12 cellular contexts compared by ENCODE assay signal in genomic region chr1:56821462-56821797, GRCh38. TPM values are rescaled to one million over a fixed set of nuclear protein-coding genes. Genes with fewer than 3 reads are reported as not detected.
DNase-seq lines count a peak whose midpoint lies in the region; ATAC-seq, FAIRE-seq and TF ChIP-seq lines count a peak whose summit lies in the region.
"Had no signal": no experiment of that assay in that cellular context is flagged by ENCODE, and none has a peak within 500 bp of the region (broad histone marks: within the 10 kb centered on the region; RNA-seq: fewer than 3 reads in every experiment).

No MANE protein-coding gene starts in this region.

- TF ChIP-seq CTCF in Peyer's patch (IDR thresholded peaks at IDR 0.05), result no peak
- TF ChIP-seq CTCF in esophagus squamous epithelium (IDR thresholded peaks at IDR 0.05), result no peak

- peak; percentile 3 for ATAC-seq in GM18867 (IDR thresholded peaks at IDR 0.05; ENCODE audit: unreplicated experiment)

- H3K4me3 ChIP-seq in Peyer's patch (no peak overlapping the region), esophagus squamous epithelium (no peak overlapping the region)
- H3K4me3 ChIP-seq: testis had no signal

- H3K4me1 ChIP-seq in Peyer's patch (peaks cover 0 to 18% (median 3%) of the 10 kb centered on the region in 4 donors), esophagus squamous epithelium (peaks cover 16 to 48% (median 18%) of the 10 kb centered on the region in 3 donors)

- FAIRE-seq in GM19239 (lab: Jason Lieb, UNC), result no peak
- FAIRE-seq: endometrium had no signal

- H3K27me3 ChIP-seq in Peyer's patch, result no peaks in the 10 kb centered on the region
- no peaks in the 10 kb centered on the region for H3K27me3 ChIP-seq in esophagus squamous epithelium
- H3K27me3 ChIP-seq: neutrophil, testis had no signal

- intact Hi-C loops in esophagus squamous epithelium (cut with DNase I), result no loop called here

- H3K36me3 ChIP-seq in Peyer's patch (no peaks in the 10 kb centered on the region), esophagus squamous epithelium (no peaks in the 10 kb centered on the region)
- H3K36me3 ChIP-seq: neutrophil had no signal

- TF ChIP-seq POLR2A in Peyer's patch (IDR thresholded peaks at IDR 0.05) (no peak), esophagus squamous epithelium (IDR thresholded peaks at IDR 0.05) (no peak)

- H3K9me3 ChIP-seq in Peyer's patch (no peaks in the 10 kb centered on the region), esophagus squamous epithelium (no peaks in the 10 kb centered on the region)
- H3K9me3 ChIP-seq: neutrophil, testis had no signal

- DNase-seq in NCI-H510A treated with DMSO at 0.1 percent for 48 hours (lab: John Stamatoyannopoulos, UW), result peak; percentile 39
- DNase-seq in dermis blood vessel endothelial cell, result peak; percentile 37
- peak; percentile 31 to 57 for DNase-seq in lung microvascular endothelial cell (ENCODE audit: low read depth in 2 of 2)
- DNase-seq in GM19239 (ENCODE audit: insufficient read length, low spot score), result no peak
- no peak for DNase-seq in Peyer's patch
- no peak for DNase-seq in esophagus squamous epithelium (lab: John Stamatoyannopoulos, UW)
- DNase-seq in activated naive CD4-positive, alpha-beta T cell (lab: John Stamatoyannopoulos, UW), result no peak

- 0% methylated on average over 1 of the region's 1 CpG for WGBS in esophagus squamous epithelium, 2 donors

- no peak overlapping the region for H3K27ac ChIP-seq in Peyer's patch
- H3K27ac ChIP-seq in esophagus squamous epithelium, result no peak overlapping the region
- H3K27ac ChIP-seq: neutrophil, testis had no signal

RNA-seq across cellular contexts. Expression of gene FYB2, which starts 2.2 kb away (rescaled TPM):
- not detected in 2 replicates for total RNA-seq in dermis blood vessel endothelial cell
- not detected in 2 replicates for total RNA-seq in lung microvascular endothelial cell
- 10 to 100 TPM in 2 of 4 donors, 1 to 10 TPM in 2; 4.1 to 10.2 (median 8.4) TPM for total RNA-seq in Peyer's patch
- under 1 TPM in 1 of 4 donors, not detected in 3; under 0.01 TPM for total RNA-seq in esophagus squamous epithelium
- total RNA-seq: CD4-positive, alpha-beta T cell had no signal

RNA-seq across cellular contexts. Expression of gene C8A, which starts 33.2 kb away (rescaled TPM):
- total RNA-seq in dermis blood vessel endothelial cell, result not detected in 2 replicates
- total RNA-seq in lung microvascular endothelial cell, result not detected in 2 replicates
- not detected for total RNA-seq in Peyer's patch
- not detected for total RNA-seq in esophagus squamous epithelium
- total RNA-seq: CD4-positive, alpha-beta T cell; testis had no signal

Comparison
In these comparisons a context has a peak if more than half of its experiments do, and no peak if none do; other contexts are left out.
1. DNase-seq: peak in NCI-H510A treated with DMSO at 0.1 percent for 48 hours (single experiment), dermis blood vessel endothelial cell (single experiment) and lung microvascular endothelial cell (2 of 2); none in GM19239 (single experiment), Peyer's patch (0 of 3), esophagus squamous epithelium (single experiment) and activated naive CD4-positive, alpha-beta T cell (0 of 4).